8 cellular contexts compared by ENCODE assay signal in the genomic region with DNA sequence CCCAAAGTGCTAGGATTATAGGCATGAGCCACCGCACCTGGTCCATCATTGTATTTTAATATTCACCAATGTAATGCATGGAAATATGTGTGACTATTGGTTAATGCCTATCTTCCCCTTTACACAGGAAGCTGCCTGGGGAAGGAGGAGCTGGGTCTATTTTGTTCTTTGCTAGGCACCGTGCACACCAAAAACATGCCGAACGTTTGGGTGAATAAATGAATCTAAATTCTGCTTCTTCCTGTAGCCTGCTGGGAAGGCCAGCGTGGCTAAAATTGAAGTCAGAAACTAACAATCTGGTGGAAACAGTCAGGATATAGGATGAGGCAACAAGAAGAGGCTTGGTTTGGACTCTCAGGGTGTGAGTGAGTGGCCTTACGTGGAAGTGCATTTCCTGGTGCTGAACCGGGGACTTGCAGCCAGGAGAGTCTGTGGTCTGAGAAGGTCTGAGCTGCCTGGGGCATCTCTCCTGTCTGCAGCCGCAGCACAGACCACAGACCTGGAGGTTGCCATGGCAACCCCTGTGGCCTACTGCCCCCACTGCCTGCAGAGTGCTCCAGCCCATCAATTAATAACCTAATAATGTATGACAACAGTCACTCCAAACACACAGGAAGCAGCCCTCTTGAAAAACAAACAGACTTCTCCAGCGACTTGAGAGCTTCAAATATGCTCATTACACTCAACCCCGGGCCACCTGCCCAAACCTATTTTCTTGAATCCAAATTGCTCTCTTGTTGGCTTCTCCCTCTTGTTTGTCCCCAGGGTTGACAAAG. TPM values are rescaled to one million over a fixed set of nuclear protein-coding genes. Genes with fewer than 3 reads are reported as not detected.
DNase-seq lines count a peak whose midpoint lies in the region; ATAC-seq and TF ChIP-seq lines count a peak whose summit lies in the region.

No MANE protein-coding gene starts in this region.

- ATAC-seq in stimulated activated memory B cell treated with anti-CD40 and anti-IgM and Interleukin-4, amounts not matched to agents 10 μg/mL and 1 μg/mL and 100 μg/mL, for 72 hours, result peak; percentile 84

- peaks cover 4% of the 10 kb centered on the region for H3K9me3 Mint-ChIP-seq in stimulated activated memory B cell treated with anti-CD40 and anti-IgM and Interleukin-4, amounts not matched to agents 10 μg/mL and 1 μg/mL and 100 μg/mL, for 72 hours

- peaks cover 35% of the 10 kb centered on the region for H3F3A ChIP-seq in GM23248 (ENCODE audit: insufficient read depth)

- intact Hi-C loops in colonic mucosa (cut with DNase I), result no loop called here

- POLR2A ChIA-PET in HEK293T (lab: Yijun Ruan, JAX), result no interaction called here

- H3K79me2 ChIP-seq in GM23248 (ENCODE audit: insufficient read depth) (no peaks in the 10 kb centered on the region), KMS-11 (ENCODE audit: insufficient read depth, low read depth) (no peaks in the 10 kb centered on the region)

- H4K20me1 ChIP-seq in GM23248 (ENCODE audit: insufficient read depth) (no peaks in the 10 kb centered on the region), KMS-11 (ENCODE audit: insufficient read depth) (no peaks in the 10 kb centered on the region)

- DNase-seq in stimulated activated CD4-positive, alpha-beta T cell treated with anti-CD3 and anti-CD28 coated beads, Interleukin-15, amount 100 ng/mL, for 24 hours, result peak; percentile 48
- DNase-seq in stimulated activated CD4-positive, alpha-beta T cell treated with anti-CD3 and anti-CD28 coated beads, Interleukin-2, amount 100 ng/mL, for 24 hours, result no peak
- DNase-seq in GM23248 (peak; percentile 38), RPMI7951 (ENCODE audit: low read depth) (peak; percentile 94), colonic mucosa (no peak), HEK293T (ENCODE audit: extremely low spot score) (no peak)

- H3K27ac ChIP-seq in GM23248, result peak overlapping the region; percentile 54; the same call in 1 of the 2 replicates
- H3K27ac ChIP-seq in KMS-11, result peak overlapping the region; percentile 70
- H3K27ac ChIP-seq in colonic mucosa, result peak overlapping the region; percentile 16

- H3K27ac Mint-ChIP-seq in stimulated activated memory B cell treated with anti-CD40 and anti-IgM and Interleukin-4, amounts not matched to agents 10 μg/mL and 1 μg/mL and 100 μg/mL, for 72 hours, result peak overlapping the region; percentile 79

- H3K4me1 Mint-ChIP-seq in stimulated activated memory B cell treated with anti-CD40 and anti-IgM and Interleukin-4, amounts not matched to agents 10 μg/mL and 1 μg/mL and 100 μg/mL, for 72 hours, result peaks cover 56% of the 10 kb centered on the region

- H3K4me1 ChIP-seq in GM23248 (ENCODE audit: insufficient read depth) (peaks cover 20% of the 10 kb centered on the region), KMS-11 (ENCODE audit: low read depth, poor library complexity, severe bottlenecking) (peaks cover 86% of the 10 kb centered on the region), colonic mucosa (no peaks in the 10 kb centered on the region)

- in situ Hi-C loops in GM23248 (cut with MboI), result no loop called here

- no peaks in the 10 kb centered on the region for H3K36me3 Mint-ChIP-seq in stimulated activated memory B cell treated with anti-CD40 and anti-IgM and Interleukin-4, amounts not matched to agents 10 μg/mL and 1 μg/mL and 100 μg/mL, for 72 hours

- no peak for TF ChIP-seq CTCF in KMS-11 (conservative IDR thresholded peaks at IDR 0.05; ENCODE audit: low read depth, low read length)
- no peak for TF ChIP-seq CTCF in colonic mucosa (IDR thresholded peaks at IDR 0.05)

- H3K9me2 ChIP-seq in GM23248 (ENCODE audit: insufficient read depth), result no peaks in the 10 kb centered on the region

- H3K9me3 ChIP-seq in GM23248 (ENCODE audit: low read depth), result no peaks in the 10 kb centered on the region
- H3K9me3 ChIP-seq in colonic mucosa, result no peaks in the 10 kb centered on the region

- H3K4me3 ChIP-seq in GM23248 (no peak overlapping the region), KMS-11 (IDR thresholded peaks at IDR 0.05; ENCODE audit: insufficient read depth, low read depth, low read length) (no peak overlapping the region), colonic mucosa (no peak overlapping the region)

- 74 to 75% methylated on average over 10 of the region's 10 CpGs for WGBS in GM23248 (ENCODE audit: low coverage in 1 of 2, low lambda C conversion rate in 2 of 2, missing lambda C conversion rate in 2 of 2), 2 experiments

- H3K4me2 ChIP-seq in GM23248 (ENCODE audit: unreplicated experiment) (no peak overlapping the region), KMS-11 (peak overlapping the region; percentile 63)

- peak overlapping the region; percentile 9 for H3K4me3 Mint-ChIP-seq in stimulated activated memory B cell treated with anti-CD40 and anti-IgM and Interleukin-4, amounts not matched to agents 10 μg/mL and 1 μg/mL and 100 μg/mL, for 72 hours

- H3K27me3 ChIP-seq in GM23248 (replicated peaks; ENCODE audit: insufficient read depth), result no peaks in the 10 kb centered on the region
- no peaks in the 10 kb centered on the region for H3K27me3 ChIP-seq in KMS-11 (ENCODE audit: insufficient read depth, low read depth)
- H3K27me3 ChIP-seq in colonic mucosa, result no peaks in the 10 kb centered on the region

- H3K9ac ChIP-seq in GM23248, result no peak overlapping the region; the same call in 1 of the 2 replicates
- peak overlapping the region; percentile 20; the same call in 1 of the 2 replicates for H3K9ac ChIP-seq in KMS-11
- no peak overlapping the region for H3K9ac ChIP-seq in colonic mucosa (ENCODE audit: low read depth in 2 of 2, low read length in 2 of 2)

- H2AFZ ChIP-seq in GM23248 (peak overlapping the region; percentile 34; the same call in 1 of the 2 replicates), KMS-11 (ENCODE audit: low read depth) (peak overlapping the region; percentile 38; the same call in 1 of the 2 replicates)

- no peaks in the 10 kb centered on the region for H3K27me3 Mint-ChIP-seq in stimulated activated memory B cell treated with anti-CD40 and anti-IgM and Interleukin-4, amounts not matched to agents 10 μg/mL and 1 μg/mL and 100 μg/mL, for 72 hours

- CTCF ChIA-PET in HEK293T (lab: Yijun Ruan, JAX), result interaction anchor here (0.6 to 0.7 kb wide), 2 partner anchors 31 to 55 kb away, joined by 3 read pairs; no protein-coding TSS in a partner anchor

- H3K36me3 ChIP-seq in GM23248 (ENCODE audit: low read depth), result no peaks in the 10 kb centered on the region
- no peaks in the 10 kb centered on the region for H3K36me3 ChIP-seq in KMS-11 (ENCODE audit: insufficient read depth)
- H3K36me3 ChIP-seq in colonic mucosa, result no peaks in the 10 kb centered on the region

TF ChIP-seq in HEK293T, 16 proteins besides CTCF, POLR2A, EP300 and RAD21:
- TF ChIP-seq FOXA1 (IDR thresholded peaks at IDR 0.05), result no peak
- TF ChIP-seq SUZ12 (IDR thresholded peaks at IDR 0.05), result no peak
- TF ChIP-seq HDGF (IDR thresholded peaks at IDR 0.05; ENCODE audit: borderline replicate concordance), result no peak
- TF ChIP-seq L3MBTL2 (conservative IDR thresholded peaks at IDR 0.05), result no peak
- TF ChIP-seq FOXK2 (IDR thresholded peaks at IDR 0.05), result no peak
- TF ChIP-seq NFRKB (IDR thresholded peaks at IDR 0.05), result no peak
- TF ChIP-seq ZNF384 (IDR thresholded peaks at IDR 0.05), result no peak
TF ChIP-seq in HEK293T: peak in this region for 0.

RNA-seq across cellular contexts. Expression of a gene that starts 5.5 kb away (rescaled TPM):
- 8.6 and 10.6 TPM in 2 replicates for total RNA-seq in GM23248 (2014; rRNA removed; shearing (Covaris generic))
- polyA plus RNA-seq in GM23248 (2016; fragmentation: Nextera tagmentation; extraction: Ambion mirVana), result 5.1 and 5.7 TPM in 2 replicates
- 16.7 and 18.6 TPM in 2 replicates for total RNA-seq in RPMI7951 (2014; rRNA removed; shearing (Covaris generic))
- total RNA-seq in colonic mucosa, result under 1 TPM; 0.37 to 0.66 TPM

Comparison
In these comparisons a context has a peak if more than half of its experiments do, and no peak if none do; other contexts are left out.
1. DNase-seq: peak in stimulated activated CD4-positive, alpha-beta T cell treated with anti-CD3 and anti-CD28 coated beads, Interleukin-15, amount 100 ng/mL, for 24 hours (single experiment), GM23248 (single experiment) and RPMI7951 (single experiment); none in stimulated activated CD4-positive, alpha-beta T cell treated with anti-CD3 and anti-CD28 coated beads, Interleukin-2, amount 100 ng/mL, for 24 hours (0 of 2), colonic mucosa (single experiment) and HEK293T (single experiment).
2. H3K27ac ChIP-seq: peak in every context shown above with its lines; median percentile 70 in KMS-11; 54 in GM23248; 16 in colonic mucosa.